2 cellular contexts compared by ENCODE assay signal in the genomic region with DNA sequence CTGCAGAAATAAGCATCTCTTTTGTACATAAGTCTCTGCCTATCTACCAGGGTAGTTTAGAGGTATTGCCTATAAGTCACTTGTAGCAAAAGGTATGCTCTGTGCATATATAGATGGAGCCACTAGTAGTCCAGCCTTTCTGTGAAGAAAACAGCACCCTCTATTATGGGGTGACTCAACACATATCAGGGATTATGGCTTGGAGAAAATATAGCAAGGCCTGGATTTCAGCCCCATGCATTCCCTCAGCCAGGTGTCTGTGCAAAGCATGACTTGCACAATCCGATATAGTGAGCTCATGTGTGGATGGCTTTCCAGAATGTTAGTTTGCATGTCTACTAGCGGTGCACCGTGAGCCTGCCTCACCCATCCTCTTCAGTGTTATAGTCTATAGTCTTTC.
TF ChIP-seq lines count a peak whose summit lies in the region.

No MANE protein-coding gene starts in this region.

TF ChIP-seq in HepG2, 621 proteins besides CTCF, POLR2A, EP300 and RAD21:
- TF ChIP-seq ZFP36 (IDR thresholded peaks at IDR 0.05; ENCODE audit: borderline replicate concordance, low read depth, low read length, partially characterized antibody) (no peak), SSRP1 (CRISPR knock-in tag; IDR thresholded peaks at IDR 0.05) (no peak), NFE2L2 (IDR thresholded peaks at IDR 0.05; ENCODE audit: low read length) (0 out of 2 replicates have a peak, but pooled peaks have one; percentile 45)
- TF ChIP-seq, protein P1, sequence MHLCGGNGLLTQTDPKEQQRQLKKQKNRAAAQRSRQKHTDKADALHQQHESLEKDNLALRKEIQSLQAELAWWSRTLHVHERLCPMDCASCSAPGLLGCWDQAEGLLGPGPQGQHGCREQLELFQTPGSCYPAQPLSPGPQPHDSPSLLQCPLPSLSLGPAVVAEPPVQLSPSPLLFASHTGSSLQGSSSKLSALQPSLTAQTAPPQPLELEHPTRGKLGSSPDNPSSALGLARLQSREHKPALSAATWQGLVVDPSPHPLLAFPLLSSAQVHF (CRISPR knock-in tag; IDR thresholded peaks at IDR 0.05) = no peak

TF ChIP-seq in GM12891, 5 proteins besides CTCF, POLR2A, EP300 and RAD21:
- TF ChIP-seq PAX5 (IDR thresholded peaks at IDR 0.05; ENCODE audit: insufficient read depth, low read length, severe bottlenecking) = no peak
- no peak for TF ChIP-seq TAF1 (IDR thresholded peaks at IDR 0.05; ENCODE audit: low read depth, low read length)
- no peak for TF ChIP-seq POU2F2 (IDR thresholded peaks at IDR 0.05; ENCODE audit: low read depth, low read length)
- no peak for TF ChIP-seq SPI1 (IDR thresholded peaks at IDR 0.05; ENCODE audit: low read depth, low read length)
- TF ChIP-seq POLR2AphosphoS5 (IDR thresholded peaks at IDR 0.05; ENCODE audit: low read depth, low read length) = no peak
